1 cellular context compared by ENCODE assay signal in the genomic region with DNA sequence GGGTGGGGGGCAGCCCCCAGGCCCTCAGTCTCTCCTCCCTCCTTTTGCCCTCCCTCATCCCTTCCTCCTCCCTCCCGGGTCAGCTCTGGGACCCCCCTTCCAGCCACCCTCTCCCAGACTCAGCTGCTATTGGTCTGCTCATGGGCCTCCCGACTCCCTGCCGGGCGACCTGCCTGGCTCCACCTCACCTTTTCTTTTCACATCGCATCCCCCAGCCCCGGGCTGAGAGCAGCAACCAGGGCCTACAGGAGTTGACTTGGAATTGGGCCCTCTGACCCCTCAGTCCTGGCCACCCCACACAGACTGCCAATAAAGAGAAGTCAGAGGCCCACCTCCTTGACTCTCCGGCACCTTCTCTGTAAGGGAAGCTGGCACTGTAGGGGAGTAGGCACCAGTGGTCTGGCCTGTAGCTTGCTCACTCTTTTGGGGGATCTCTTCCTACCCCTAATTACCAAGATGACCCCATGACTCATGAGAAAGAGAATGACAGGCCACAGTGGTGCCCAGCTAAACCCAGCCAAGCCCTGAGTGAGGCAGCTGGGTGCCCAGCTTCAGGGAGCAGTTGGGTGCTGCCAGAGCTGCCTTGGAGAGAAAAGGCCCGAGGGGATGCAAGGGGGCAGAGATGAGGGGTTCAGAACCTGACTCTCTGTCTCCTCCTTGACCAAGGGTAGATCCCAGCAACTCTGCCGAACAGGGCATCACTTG.
TF ChIP-seq lines count a peak whose summit lies in the region.

No MANE protein-coding gene starts in this region.

TF ChIP-seq in H1, 55 proteins besides CTCF, POLR2A, EP300 and RAD21:
- TF ChIP-seq ASH2L (IDR thresholded peaks at IDR 0.05; ENCODE audit: low read length) (no peak), NRF1 (IDR thresholded peaks at IDR 0.05; ENCODE audit: low read depth, low read length) (no peak), ZNF274 (IDR thresholded peaks at IDR 0.05; ENCODE audit: borderline replicate concordance, extremely low read depth, low read length) (no peak), CBX5 (IDR thresholded peaks at IDR 0.05; ENCODE audit: low read depth, low read length) (no peak), SP2 (IDR thresholded peaks at IDR 0.05; ENCODE audit: low read length) (no peak), GTF2F1 (IDR thresholded peaks at IDR 0.05; ENCODE audit: borderline replicate concordance, low read depth, low read length) (no peak), MAFK (IDR thresholded peaks at IDR 0.05; ENCODE audit: low read depth, low read length) (no peak), SIX5 (IDR thresholded peaks at IDR 0.05; ENCODE audit: low read depth, low read length) (no peak), SUZ12 (IDR thresholded peaks at IDR 0.05; ENCODE audit: low read length) (no peak), YY1 (IDR thresholded peaks at IDR 0.05; ENCODE audit: low read depth, low read length) (no peak), PHF8 (conservative IDR thresholded peaks at IDR 0.05; ENCODE audit: low read depth, low read length) (no peak), BACH1 (IDR thresholded peaks at IDR 0.05; ENCODE audit: low read length) (no peak), KDM5A (IDR thresholded peaks at IDR 0.05; ENCODE audit: low read length) (no peak), SIRT6 (IDR thresholded peaks at IDR 0.05; ENCODE audit: low read length) (no peak), GABPA (IDR thresholded peaks at IDR 0.05; ENCODE audit: borderline replicate concordance, insufficient read depth, low read length) (no peak), CEBPB (IDR thresholded peaks at IDR 0.05; ENCODE audit: low read depth, low read length) (no peak), RXRA (IDR thresholded peaks at IDR 0.05; ENCODE audit: insufficient read depth, low read depth, low read length) (no peak), RNF2 (IDR thresholded peaks at IDR 0.05; ENCODE audit: borderline replicate concordance, low read depth, low read length, missing control alignments, poor library complexity, severe bottlenecking) (no peak)
- TF ChIP-seq, protein P1, sequence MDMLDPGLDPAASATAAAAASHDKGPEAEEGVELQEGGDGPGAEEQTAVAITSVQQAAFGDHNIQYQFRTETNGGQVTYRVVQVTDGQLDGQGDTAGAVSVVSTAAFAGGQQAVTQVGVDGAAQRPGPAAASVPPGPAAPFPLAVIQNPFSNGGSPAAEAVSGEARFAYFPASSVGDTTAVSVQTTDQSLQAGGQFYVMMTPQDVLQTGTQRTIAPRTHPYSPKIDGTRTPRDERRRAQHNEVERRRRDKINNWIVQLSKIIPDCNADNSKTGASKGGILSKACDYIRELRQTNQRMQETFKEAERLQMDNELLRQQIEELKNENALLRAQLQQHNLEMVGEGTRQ (IDR thresholded peaks at IDR 0.05; ENCODE audit: low read length), result no peak
